Comparison of ENCODE assay signal across 8 cellular contexts in the genomic region with DNA sequence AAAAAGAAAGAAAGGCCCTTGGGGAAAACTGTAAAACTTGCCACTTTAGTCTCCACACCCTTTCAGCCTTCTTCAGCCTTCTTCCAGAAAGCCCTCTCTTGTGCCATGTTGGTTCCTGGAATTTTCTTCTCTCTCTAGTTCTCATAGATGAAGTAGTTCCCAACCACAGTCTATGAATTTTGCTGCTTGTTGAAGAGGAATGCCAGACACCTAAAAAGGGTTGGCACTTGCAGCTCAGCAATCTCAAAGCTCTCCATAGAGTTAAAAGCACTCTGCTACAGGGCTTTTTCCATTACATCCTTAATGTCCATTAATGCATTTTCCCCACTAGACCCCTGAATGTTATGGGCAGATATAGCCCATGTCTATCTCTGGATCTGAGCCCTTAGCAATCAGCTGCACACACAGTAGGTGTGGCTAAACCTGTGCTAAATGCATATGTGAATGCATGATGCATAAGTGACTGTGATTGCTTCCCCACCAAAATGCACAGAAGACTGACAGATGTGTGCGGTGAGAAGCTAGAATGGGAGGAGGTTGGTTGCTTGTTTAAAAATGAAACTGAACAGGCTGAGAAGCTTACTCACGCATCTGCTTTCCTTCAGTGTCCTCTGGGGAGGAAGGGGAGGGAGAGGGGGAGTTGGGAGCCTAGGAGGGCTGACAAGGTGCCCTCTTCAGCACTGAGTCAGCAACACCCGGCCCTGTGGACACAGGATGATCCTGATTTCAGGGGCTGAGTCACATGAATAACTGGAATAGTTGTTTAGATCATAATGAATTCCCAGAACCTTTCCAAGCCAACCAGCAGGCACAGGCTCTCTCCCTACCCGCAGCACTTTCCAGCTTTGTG.
A peak's percentile ranks its signal among the peaks of the same experiment; 100 is the strongest.
DNase-seq lines count a peak whose midpoint lies in the region; ATAC-seq, FAIRE-seq and TF ChIP-seq lines count a peak whose summit lies in the region.

No MANE protein-coding gene starts in this region.

- no peak overlapping the region for H3K56ac ChIP-seq in mesendoderm (ENCODE audit: low read length)

- CTCF ChIA-PET in A673 (lab: Charles Lee) = no interaction called here

- POLR2A ChIA-PET in A673 (lab: Charles Lee; ENCODE audit: low non-redundant PET) = no interaction called here

- H3K9ac ChIP-seq in OCI-LY3 (ENCODE audit: low read length) (no peak overlapping the region), mesendoderm (ENCODE audit: low read length) (no peak overlapping the region)

- H2BK15ac ChIP-seq in mesendoderm (replicated peaks; ENCODE audit: low read depth) = no peak overlapping the region

- TF ChIP-seq CTCF in A673 (conservative IDR thresholded peaks at IDR 0.05; ENCODE audit: low read depth, low read length) (no peak), OCI-LY3 (IDR thresholded peaks at IDR 0.05; ENCODE audit: low read depth, low read length) (no peak), upper lobe of right lung (IDR thresholded peaks at IDR 0.05) (no peak)

- no peak overlapping the region for H2BK5ac ChIP-seq in mesendoderm (ENCODE audit: low read length)

- no TSS peak for BruUV-seq in A673 (replicated peaks; lab: Mats Ljungman, UMichigan)

- H3K79me2 ChIP-seq in OCI-LY3 (ENCODE audit: low read length) = no peaks in the 10 kb centered on the region
- H3K79me2 ChIP-seq in mesendoderm (ENCODE audit: control insufficient read depth, insufficient read depth, low read length) = no peaks in the 10 kb centered on the region

- no peak overlapping the region for H3K4me3 ChIP-seq in A673 (ENCODE audit: low read depth, low read length, poor library complexity, severe bottlenecking)
- peak overlapping the region; percentile 1; the same call in 1 of the 2 replicates for H3K4me3 ChIP-seq in OCI-LY3 (ENCODE audit: low read length)
- no peak overlapping the region for H3K4me3 ChIP-seq in mesendoderm (ENCODE audit: low read length)
- no peak overlapping the region for H3K4me3 ChIP-seq in upper lobe of right lung

- H3K36me3 ChIP-seq in A673 (ENCODE audit: insufficient read depth, low read length, poor library complexity, severe bottlenecking) = no peaks in the 10 kb centered on the region
- H3K36me3 ChIP-seq in OCI-LY3 (replicated peaks; ENCODE audit: low read depth, low read length) = no peaks in the 10 kb centered on the region
- no peaks in the 10 kb centered on the region for H3K36me3 ChIP-seq in mesendoderm (ENCODE audit: control insufficient read depth, insufficient read depth, low read length)
- H3K36me3 ChIP-seq in upper lobe of right lung = no peaks in the 10 kb centered on the region

- H3K4me2 ChIP-seq in OCI-LY3 (ENCODE audit: low read length) = peak overlapping the region; percentile 51
- no peak overlapping the region for H3K4me2 ChIP-seq in mesendoderm (ENCODE audit: low read length)

- no peak overlapping the region for H2AFZ ChIP-seq in OCI-LY3 (ENCODE audit: low read depth, low read length)

- H4K20me1 ChIP-seq in OCI-LY3 (ENCODE audit: insufficient read depth, low read length) = no peaks in the 10 kb centered on the region

- no peak overlapping the region for H3K23ac ChIP-seq in mesendoderm (ENCODE audit: low read length)

- H3K79me1 ChIP-seq in mesendoderm (ENCODE audit: low read length) = no peaks in the 10 kb centered on the region

- no CpG with 5 or more reads among the region's 4 CpGs for WGBS in mesendoderm (ENCODE audit: extremely low coverage, insufficient coverage, low lambda C conversion rate)

- ATAC-seq in HG02884 (IDR thresholded peaks at IDR 0.05; ENCODE audit: unreplicated experiment) (peak; percentile 74), upper lobe of right lung (peak; percentile 75)

- no peak overlapping the region for H3K18ac ChIP-seq in mesendoderm (ENCODE audit: low read length)

- peak; percentile 83 for FAIRE-seq in GM18507 (lab: Jason Lieb, UNC)

- no peak overlapping the region for H4K8ac ChIP-seq in mesendoderm (ENCODE audit: low read depth, low read length)

- H3K27ac ChIP-seq in A673 (ENCODE audit: low read depth, low read length, poor library complexity, severe bottlenecking) = no peak overlapping the region
- no peak overlapping the region for H3K27ac ChIP-seq in OCI-LY3 (ENCODE audit: low read length)
- H3K27ac ChIP-seq in mesendoderm (ENCODE audit: low read depth, low read length) = no peak overlapping the region
- H3K27ac ChIP-seq in upper lobe of right lung = peak overlapping the region; percentile 65

- no peaks in the 10 kb centered on the region for H3K27me3 ChIP-seq in A673 (replicated peaks; ENCODE audit: insufficient read depth, low read depth, low read length, poor library complexity)
- H3K27me3 ChIP-seq in OCI-LY3 (ENCODE audit: low read depth, low read length) = no peaks in the 10 kb centered on the region
- H3K27me3 ChIP-seq in mesendoderm (ENCODE audit: insufficient read depth, low read length, poor library complexity) = no peaks in the 10 kb centered on the region
- H3K27me3 ChIP-seq in upper lobe of right lung = no peaks in the 10 kb centered on the region

- H3K4me1 ChIP-seq in A673 (ENCODE audit: insufficient read depth, low read length, poor library complexity, severe bottlenecking) = no peaks in the 10 kb centered on the region
- peaks cover 34% of the 10 kb centered on the region for H3K4me1 ChIP-seq in OCI-LY3 (ENCODE audit: low read length)
- no peaks in the 10 kb centered on the region for H3K4me1 ChIP-seq in mesendoderm (ENCODE audit: control insufficient read depth, low read depth, low read length)
- H3K4me1 ChIP-seq in upper lobe of right lung = peaks cover 25% of the 10 kb centered on the region

- no peak overlapping the region for H2AK5ac ChIP-seq in mesendoderm (ENCODE audit: low read length)

- H4K5ac ChIP-seq in mesendoderm (ENCODE audit: low read length) = no peak overlapping the region

- H3K9me3 ChIP-seq in A673 (ENCODE audit: low read depth, low read length, poor library complexity, severe bottlenecking) (no peaks in the 10 kb centered on the region), OCI-LY3 (ENCODE audit: insufficient read depth, low read length) (no peaks in the 10 kb centered on the region), upper lobe of right lung (no peaks in the 10 kb centered on the region)

- H2BK120ac ChIP-seq in mesendoderm (ENCODE audit: low read depth, low read length) = no peak overlapping the region

- intact Hi-C loops in A673 (cut with micrococcal nuclease; ENCODE audit: unreplicated experiment) (no loop called here), upper lobe of right lung (cut with DNase I) (no loop called here)

- no peak overlapping the region for H3K4ac ChIP-seq in mesendoderm (ENCODE audit: low read depth, low read length)

- DNase-seq in A673 (ENCODE audit: low spot score) (peak; percentile 56), GM18507 (ENCODE audit: extremely low spot score, insufficient read length, low read depth) (no peak), dedifferentiated amniotic fluid mesenchymal stem cell (ENCODE audit: extremely low spot score) (peak; percentile 93), mesendoderm (peak; percentile 65), upper lobe of right lung (no peak), AML-193 (lab: John Stamatoyannopoulos, UW) (no peak)

Comparison
In these comparisons a context has a peak if more than half of its experiments do, and no peak if none do; other contexts are left out.
1. DNase-seq: peak in A673 (single experiment), dedifferentiated amniotic fluid mesenchymal stem cell (single experiment) and mesendoderm (single experiment); none in GM18507 (single experiment), upper lobe of right lung (single experiment) and AML-193 (0 of 2).